Comparison of ENCODE assay signal across 27 cellular contexts in genomic region chr4:105644270-105644669, GRCh38.
DNase-seq lines count a peak whose midpoint lies in the region; ATAC-seq and TF ChIP-seq lines count a peak whose summit lies in the region.
"Had no signal": no experiment of that assay in that cellular context is flagged by ENCODE, and none has a peak within 500 bp of the region (broad histone marks: within the 10 kb centered on the region; RNA-seq: fewer than 3 reads in every experiment).

No MANE protein-coding gene starts in this region.

- H3K4me3 Mint-ChIP-seq in activated CD8-positive, alpha-beta memory T cell treated with anti-CD3 and anti-CD28 coated beads, Interleukin-2, amount 10 ng/mL, durations not matched to agents 7 days and 5 days, result no peak overlapping the region
- H3K4me3 Mint-ChIP-seq: CD8-positive, alpha-beta memory T cell; HFFc6; neural crest cell; T-helper 1 cell treated with Interleukin-12 subunit alpha and Interleukin-12 subunit beta and Interleukin-4 antibody, amounts not matched to agents 30 μg/mL and 1 μg/mL, for 36 hours had no signal

- H3K4me1 ChIP-seq in HAP-1 (no peaks in the 10 kb centered on the region), foreskin keratinocyte (no peaks in the 10 kb centered on the region)
- H3K4me1 ChIP-seq: ascending aorta, colonic mucosa, parathyroid adenoma had no signal

- no peaks in the 10 kb centered on the region for H3K9me3 Mint-ChIP-seq in activated CD8-positive, alpha-beta memory T cell treated with anti-CD3 and anti-CD28 coated beads, Interleukin-2, amount 10 ng/mL, durations not matched to agents 7 days and 5 days (ENCODE audit: low read depth)
- H3K9me3 Mint-ChIP-seq: CD8-positive, alpha-beta memory T cell; HFFc6; neural crest cell; T-helper 1 cell treated with Interleukin-12 subunit alpha and Interleukin-12 subunit beta and Interleukin-4 antibody, amounts not matched to agents 30 μg/mL and 1 μg/mL, for 36 hours had no signal

- ATAC-seq in foreskin keratinocyte, result peak; percentile 93
- no peak for ATAC-seq in HG02571 (IDR thresholded peaks at IDR 0.05; ENCODE audit: unreplicated experiment)
- no peak for ATAC-seq in activated CD8-positive, alpha-beta memory T cell treated with anti-CD3 and anti-CD28 coated beads, Interleukin-2, amount 10 ng/mL, durations not matched to agents 7 days and 5 days
- ATAC-seq: right cardiac atrium had no signal

- H3K4me3 ChIP-seq in HAP-1, result no peak overlapping the region
- H3K4me3 ChIP-seq: ascending aorta, colonic mucosa, GM23248, left ventricle myocardium inferior, smooth muscle cell had no signal

- H3K36me3 Mint-ChIP-seq in activated CD8-positive, alpha-beta memory T cell treated with anti-CD3 and anti-CD28 coated beads, Interleukin-2, amount 10 ng/mL, durations not matched to agents 7 days and 5 days, result no peaks in the 10 kb centered on the region
- H3K36me3 Mint-ChIP-seq: CD8-positive, alpha-beta memory T cell had no signal

- H3K27ac ChIP-seq in foreskin keratinocyte, result no peak overlapping the region
- H3K27ac ChIP-seq: ascending aorta, colonic mucosa, GM23248, left ventricle myocardium inferior, parathyroid adenoma had no signal

- H3K36me3 ChIP-seq in HAP-1 (replicated peaks), result no peaks in the 10 kb centered on the region
- H3K36me3 ChIP-seq: ascending aorta, colonic mucosa, left ventricle myocardium inferior had no signal

- H3K27ac Mint-ChIP-seq in activated CD8-positive, alpha-beta memory T cell treated with anti-CD3 and anti-CD28 coated beads, Interleukin-2, amount 10 ng/mL, durations not matched to agents 7 days and 5 days, result no peak overlapping the region
- H3K27ac Mint-ChIP-seq: CD8-positive, alpha-beta memory T cell; HFFc6; T-helper 1 cell treated with Interleukin-12 subunit alpha and Interleukin-12 subunit beta and Interleukin-4 antibody, amounts not matched to agents 30 μg/mL and 1 μg/mL, for 36 hours had no signal

- H3K27me3 Mint-ChIP-seq in activated CD8-positive, alpha-beta memory T cell treated with anti-CD3 and anti-CD28 coated beads, Interleukin-2, amount 10 ng/mL, durations not matched to agents 7 days and 5 days, result peaks cover 29% of the 10 kb centered on the region

- in situ Hi-C loops in HAP-1 (cut with MboI; ENCODE audit: low sequenced_read_pairs), result no loop called here

- CTCF ChIA-PET in activated CD8-positive, alpha-beta memory T cell treated with anti-CD3 and anti-CD28 coated beads, Interleukin-2, amount 10 ng/mL, durations not matched to agents 7 days and 5 days (lab: Charles Lee), result no interaction called here

- no peaks in the 10 kb centered on the region for H3K9me3 ChIP-seq in HAP-1
- H3K9me3 ChIP-seq: ascending aorta, colonic mucosa, left ventricle myocardium inferior, SK-N-SH had no signal

- H3K27me3 ChIP-seq in HAP-1 (ENCODE audit: low read depth) (no peaks in the 10 kb centered on the region), foreskin keratinocyte (no peaks in the 10 kb centered on the region)
- H3K27me3 ChIP-seq: ascending aorta, colonic mucosa had no signal

- no peak for TF ChIP-seq CTCF in foreskin keratinocyte (conservative IDR thresholded peaks at IDR 0.05)

- H3K4me1 Mint-ChIP-seq in activated CD8-positive, alpha-beta memory T cell treated with anti-CD3 and anti-CD28 coated beads, Interleukin-2, amount 10 ng/mL, durations not matched to agents 7 days and 5 days, result no peaks in the 10 kb centered on the region
- H3K4me1 Mint-ChIP-seq: CD8-positive, alpha-beta memory T cell; neural crest cell had no signal

- peak; percentile 10 for DNase-seq in Ammon's horn (ENCODE audit: low spot score)
- DNase-seq in HAP-1 (ENCODE audit: low spot score in 2 of 2), result peak; percentile 38 to 52
- peak; percentile 31 for DNase-seq in RKO (ENCODE audit: low spot score)
- DNase-seq in foreskin keratinocyte, result peak; percentile 62 to 78
- DNase-seq in NCI-H146 treated with DMSO at 0.1 percent for 48 hours (lab: John Stamatoyannopoulos, UW; ENCODE audit: unreplicated experiment), result no peak
- no peak for DNase-seq in activated CD8-positive, alpha-beta memory T cell treated with anti-CD3 and anti-CD28 coated beads, Interleukin-2, amount 10 ng/mL, durations not matched to agents 7 days and 5 days
- DNase-seq: activated CD4-positive, CD25-positive, alpha-beta regulatory T cell; activated T-cell treated with anti-CD3 and anti-CD28 coated beads, Interleukin-2, amount 50 U/mL, for 48 hours; CD8-positive, alpha-beta memory T cell; colonic mucosa; effector CD4-positive, alpha-beta T cell; GM23248; HFFc6; left ventricle myocardium inferior; mesendoderm; NCI-H1048; NCI-H187; NCI-H526 treated with DMSO at 0.1 percent for 48 hours; right cardiac atrium; SK-N-SH; stimulated activated naive CD4-positive, alpha-beta T cell treated with Interleukin-2 at 50 U/mL for 16 hours had no signal

Comparison
In these comparisons a context has a peak if more than half of its experiments do, and no peak if none do; other contexts are left out.
1. DNase-seq: peak in Ammon's horn (single experiment), HAP-1 (2 of 2), RKO (single experiment) and foreskin keratinocyte (2 of 2); none in NCI-H146 treated with DMSO at 0.1 percent for 48 hours (single experiment) and activated CD8-positive, alpha-beta memory T cell treated with anti-CD3 and anti-CD28 coated beads, Interleukin-2, amount 10 ng/mL, durations not matched to agents 7 days and 5 days (single experiment).